ENCODE assay signal across 18 cellular contexts in the genomic region with DNA sequence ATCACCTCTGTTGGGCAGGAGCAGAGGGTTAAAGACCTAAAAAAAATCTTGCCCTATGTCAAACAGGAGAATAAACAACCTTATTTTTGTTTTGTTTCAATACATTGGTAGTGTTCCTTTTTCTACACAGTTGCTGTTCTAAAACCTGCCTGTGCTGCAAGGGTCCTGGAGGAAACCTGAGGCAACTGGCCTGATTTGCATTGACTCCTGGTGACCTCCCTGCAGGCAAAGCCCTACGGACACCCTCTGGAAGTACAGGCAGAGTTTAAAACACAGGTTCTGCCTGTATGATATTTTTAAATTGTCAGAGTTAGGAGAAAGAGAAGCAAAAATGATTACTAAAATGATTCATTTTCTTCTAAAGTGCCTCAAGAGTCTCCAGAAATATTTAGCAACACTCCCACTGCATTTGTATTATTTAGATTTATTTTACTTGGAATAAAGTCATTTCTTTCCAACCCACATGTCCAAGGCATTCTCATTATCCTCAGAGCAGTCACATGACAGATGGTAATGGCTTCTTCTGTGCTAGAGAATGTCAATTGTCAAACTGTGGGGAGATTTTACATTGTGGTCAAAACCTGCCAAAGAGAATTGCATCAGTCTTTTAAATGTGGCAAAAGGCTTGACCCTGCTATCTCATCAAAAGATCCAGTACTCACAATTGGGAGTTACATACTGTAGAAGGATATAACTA.
DNase-seq lines count a peak whose midpoint lies in the region; ATAC-seq and TF ChIP-seq lines count a peak whose summit lies in the region.
"Had no signal": no experiment of that assay in that cellular context is flagged by ENCODE, and none has a peak within 500 bp of the region (broad histone marks: within the 10 kb centered on the region; RNA-seq: fewer than 3 reads in every experiment).

No MANE protein-coding gene starts in this region.

- H3K4me3 ChIP-seq in cardiac muscle cell (no peak overlapping the region), left ventricle myocardium inferior (no peak overlapping the region), fibroblast of mammary gland (ENCODE audit: control insufficient read depth, low read depth, low read length) (no peak overlapping the region)
- H3K4me3 ChIP-seq: SJSA1, thoracic aorta had no signal

- TF ChIP-seq CTCF in cardiac muscle cell (IDR thresholded peaks at IDR 0.05; ENCODE audit: low read depth, low read length) (no peak), left ventricle myocardium inferior (IDR thresholded peaks at IDR 0.05; ENCODE audit: borderline replicate concordance) (no peak), fibroblast of mammary gland (conservative IDR thresholded peaks at IDR 0.05; ENCODE audit: control insufficient read depth, insufficient read depth, low read depth, low read length) (no peak)

- peaks cover 11% of the 10 kb centered on the region for H3K4me1 ChIP-seq in cardiac muscle cell (ENCODE audit: low read depth)
- H3K4me1 ChIP-seq in left ventricle myocardium inferior = peaks cover 6% of the 10 kb centered on the region
- H3K4me1 ChIP-seq: SJSA1 had no signal

- H3K36me3 ChIP-seq in cardiac muscle cell (no peaks in the 10 kb centered on the region), left ventricle myocardium inferior (no peaks in the 10 kb centered on the region)
- H3K36me3 ChIP-seq: SJSA1, thoracic aorta had no signal

- no peaks in the 10 kb centered on the region for H3K27me3 ChIP-seq in cardiac muscle cell
- no peaks in the 10 kb centered on the region for H3K27me3 ChIP-seq in left ventricle myocardium inferior (ENCODE audit: low read depth)
- H3K27me3 ChIP-seq: SJSA1 had no signal

- intact Hi-C loops in left ventricle myocardium inferior (cut with micrococcal nuclease) (no loop called here), posterior vena cava (cut with DNase I) (no loop called here)

- H3K9me3 ChIP-seq in cardiac muscle cell (ENCODE audit: low read depth) (no peaks in the 10 kb centered on the region), left ventricle myocardium inferior (replicated peaks) (no peaks in the 10 kb centered on the region)
- H3K9me3 ChIP-seq: SJSA1, thoracic aorta had no signal

- DNase-seq in cardiac muscle cell (ENCODE audit: low read depth in 1 of 2, low spot score in 1 of 2) (peak; percentile 22 to 38), left ventricle myocardium inferior (no peak), LHCN-M2 (ENCODE audit: low read depth) (peak; percentile 9), fibroblast of mammary gland (ENCODE audit: low read depth) (peak; percentile 5), stromal cell of bone marrow (ENCODE audit: low read depth) (peak; percentile 13), posterior vena cava (ENCODE audit: low spot score) (no peak)
- DNase-seq in activated effector memory CD4-positive, alpha-beta T cell treated with Interleukin-2 at 50 U/mL for 16 hours = no peak
- DNase-seq: CD4-positive, alpha-beta memory T cell; cortex of kidney; EL; MM.1S; stimulated activated CD4-positive, alpha-beta T cell treated with anti-CD3 and anti-CD28 coated beads, Interleukin-15, amount 100 ng/mL, for 24 hours had no signal

- ATAC-seq in GM21381 (IDR thresholded peaks at IDR 0.05; ENCODE audit: unreplicated experiment) = no peak
- ATAC-seq: activated naive CD4-positive, alpha-beta T cell treated with anti-CD3 and anti-CD28 coated beads, Interleukin-2, amount 50 U/mL, for 72 hours had no signal

- H3K27ac ChIP-seq in cardiac muscle cell (peak overlapping the region; percentile 65), left ventricle myocardium inferior (replicated peaks) (no peak overlapping the region)
- H3K27ac ChIP-seq: 22Rv1, SJSA1, thoracic aorta, VCaP had no signal

Comparison
In these comparisons a context has a peak if more than half of its experiments do, and no peak if none do; other contexts are left out.
1. DNase-seq: peak in cardiac muscle cell (2 of 2), LHCN-M2 (single experiment), fibroblast of mammary gland (single experiment) and stromal cell of bone marrow (single experiment); none in left ventricle myocardium inferior (single experiment), activated effector memory CD4-positive, alpha-beta T cell treated with Interleukin-2 at 50 U/mL for 16 hours (single experiment) and posterior vena cava (single experiment).